8 cellular contexts compared by ENCODE assay signal in the genomic region with DNA sequence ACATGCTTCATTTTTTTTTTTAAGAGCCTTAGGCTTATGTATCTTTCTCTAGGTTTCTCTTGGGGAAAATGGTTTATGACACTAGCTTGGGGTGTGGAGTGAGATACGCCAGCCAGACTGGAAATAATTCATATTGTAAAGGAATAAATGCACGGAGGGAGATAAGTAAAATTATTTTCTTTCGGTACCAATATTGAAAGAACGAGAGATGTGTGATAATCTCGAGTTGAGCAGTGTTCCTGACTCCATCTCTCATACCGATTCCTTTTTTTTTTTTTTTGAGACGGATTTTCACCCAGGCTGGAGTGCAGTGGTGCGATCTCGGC. TPM values are rescaled to one million over a fixed set of nuclear protein-coding genes. Genes with fewer than 3 reads are reported as not detected.
DNase-seq lines count a peak whose midpoint lies in the region; ATAC-seq and TF ChIP-seq lines count a peak whose summit lies in the region.

No MANE protein-coding gene starts in this region.

- CTCF ChIA-PET in AG04450 (lab: Charles Lee) = no interaction called here

- H3K27me3 ChIP-seq in AG04450 (ENCODE audit: control insufficient read depth, insufficient read depth, low read length) = no peaks in the 10 kb centered on the region
- H3K27me3 ChIP-seq in colonic mucosa = no peaks in the 10 kb centered on the region

- no peak overlapping the region for H3K27ac ChIP-seq in AG04450 (ENCODE audit: low read depth, low read length)
- peak overlapping the region; percentile 86 for H3K27ac ChIP-seq in KOPT-K1 (ENCODE audit: low read depth, low read length, poor library complexity, severe bottlenecking)
- H3K27ac ChIP-seq in colonic mucosa = peak overlapping the region; percentile 94

- peaks cover 48 to 59% (median 59%) of the 10 kb centered on the region in 3 donors for H3K4me1 Mint-ChIP-seq in naive B cell

- H3K36me3 ChIP-seq in KOPT-K1 (ENCODE audit: insufficient read depth, low read length) (peaks cover 38% of the 10 kb centered on the region), colonic mucosa (no peaks in the 10 kb centered on the region)

- DNase-seq in AG04450 (ENCODE audit: low read depth, low spot score) = no peak
- no peak for DNase-seq in colonic mucosa
- no peak for DNase-seq in naive B cell
- DNase-seq in NCI-H82 (lab: John Stamatoyannopoulos, UW) = no peak
- DNase-seq in stimulated activated naive CD4-positive, alpha-beta T cell treated with Interleukin-2 at 50 U/mL for 16 hours (lab: John Stamatoyannopoulos, UW) = no peak

- H3K9me3 Mint-ChIP-seq in naive B cell = no peaks in the 10 kb centered on the region

- H3K4me3 Mint-ChIP-seq in naive B cell = peak overlapping the region; percentile 91 to 99 (median 96)

- intact Hi-C loops in colonic mucosa (cut with DNase I) = no loop called here

- H3K36me3 Mint-ChIP-seq in naive B cell = peaks cover 0 to 7% of the 10 kb centered on the region in 2 donors

- H3K4me3 ChIP-seq in AG04450 (ENCODE audit: low read depth, low read length) (peak overlapping the region; percentile 81), colonic mucosa (peak overlapping the region; percentile 96)

- no peaks in the 10 kb centered on the region for H3K9me3 ChIP-seq in AG04450 (ENCODE audit: control insufficient read depth, insufficient read depth, low read length)
- no peaks in the 10 kb centered on the region for H3K9me3 ChIP-seq in KOPT-K1 (ENCODE audit: insufficient read depth, low read length, poor library complexity, severe bottlenecking)
- no peaks in the 10 kb centered on the region for H3K9me3 ChIP-seq in colonic mucosa

- H3K27me3 Mint-ChIP-seq in naive B cell = no peaks in the 10 kb centered on the region

- TF ChIP-seq CTCF in AG04450 (IDR thresholded peaks at IDR 0.05; ENCODE audit: low read depth, low read length) (no peak), colonic mucosa (IDR thresholded peaks at IDR 0.05) (no peak)

- peak overlapping the region in 1 of 2 donors; percentile 80 for H3K9ac ChIP-seq in colonic mucosa (ENCODE audit: low read depth in 2 of 2, low read length in 2 of 2)

- peak overlapping the region; percentile 95 to 99 (median 99) for H3K27ac Mint-ChIP-seq in naive B cell

- H3K4me1 ChIP-seq in colonic mucosa = no peaks in the 10 kb centered on the region

- ATAC-seq in naive B cell (ENCODE audit: low read depth in 2 of 2) (no peak), HG03439 (IDR thresholded peaks at IDR 0.05; ENCODE audit: unreplicated experiment) (no peak), GM21447 (IDR thresholded peaks at IDR 0.05; ENCODE audit: unreplicated experiment) (no peak)

- POLR2A ChIA-PET in AG04450 (lab: Yijun Ruan, JAX) = no interaction called here

RNA-seq across cellular contexts. Expression of a gene that starts 1.3 kb away (rescaled TPM):
- polyA plus RNA-seq in AG04450 (2011; rRNA removed) = 37.2 and 50.8 TPM in 2 replicates
- 31.1 and 60.9 TPM in 2 replicates for polyA minus RNA-seq in AG04450 (2011; rRNA and poly(A)+ RNA removed)
- total RNA-seq in colonic mucosa = 10 to 100 TPM; 30.8 to 43.4 TPM
- polyA plus RNA-seq in naive B cell (ENCODE audit: low read depth in 6 of 6) = 10 to 100 TPM; 65.4 to 91.7 (median 86.3) TPM
